30 cellular contexts compared by ENCODE assay signal in genomic region chr7:44465490-44465889, GRCh38. TPM values are rescaled to one million over a fixed set of nuclear protein-coding genes. Genes with fewer than 3 reads are reported as not detected.
DNase-seq lines count a peak whose midpoint lies in the region; ATAC-seq and TF ChIP-seq lines count a peak whose summit lies in the region.
"Had no signal": no experiment of that assay in that cellular context is flagged by ENCODE, and none has a peak within 500 bp of the region (broad histone marks: within the 10 kb centered on the region; RNA-seq: fewer than 3 reads in every experiment).

No MANE protein-coding gene starts in this region.

- TF ChIP-seq CTCF in cardiac muscle cell (IDR thresholded peaks at IDR 0.05; ENCODE audit: low read depth, low read length) = no peak
- TF ChIP-seq CTCF in WTC11 (IDR thresholded peaks at IDR 0.05) = no peak

- POLR2A ChIA-PET in WTC11 (lab: Charles Lee) = no interaction called here

- no peak overlapping the region for H3K4me3 Mint-ChIP-seq in WTC11
- H3K4me3 Mint-ChIP-seq: activated naive CD4-positive, alpha-beta T cell treated with anti-CD3 and anti-CD28 coated beads for 36 hours; central memory CD8-positive, alpha-beta T cell; H9 had no signal

- no peaks in the 10 kb centered on the region for H3K9me3 ChIP-seq in cardiac muscle cell (ENCODE audit: low read depth)
- H3K9me3 ChIP-seq: BLaER1 treated with 17β-estradiol and CSF1 and Interleukin-3, amounts not matched to agents 10 nM and 100 nM; Caco-2; gastrocnemius medialis; Peyer's patch; SJSA1; tibial nerve had no signal

- no peaks in the 10 kb centered on the region for H3K36me3 ChIP-seq in cardiac muscle cell
- H3K36me3 ChIP-seq: gastrocnemius medialis had no signal

- CTCF ChIA-PET in WTC11 (lab: Charles Lee) = no interaction called here

- H3K27ac Mint-ChIP-seq in WTC11 = peak overlapping the region; percentile 61
- H3K27ac Mint-ChIP-seq: activated naive CD4-positive, alpha-beta T cell treated with anti-CD3 and anti-CD28 coated beads for 36 hours; H9 had no signal

- ATAC-seq in WTC11 = no peak
- peak; percentile 74 for ATAC-seq in left ventricle myocardium superior
- no peak for ATAC-seq in HG03432 (IDR thresholded peaks at IDR 0.05; ENCODE audit: unreplicated experiment)
- ATAC-seq: gastrocnemius medialis; K562; left lobe of liver; naive thymus-derived CD4-positive, alpha-beta T cell had no signal

- no peaks in the 10 kb centered on the region for H3K27me3 Mint-ChIP-seq in WTC11 (ENCODE audit: low read depth)
- H3K27me3 Mint-ChIP-seq: central memory CD8-positive, alpha-beta T cell; naive thymus-derived CD4-positive, alpha-beta T cell had no signal

- H3K27ac ChIP-seq in cardiac muscle cell = peak overlapping the region; percentile 72
- H3K27ac ChIP-seq: BLaER1 treated with 17β-estradiol and CSF1 and Interleukin-3, amounts not matched to agents 10 nM and 100 nM; gastrocnemius medialis; Peyer's patch; SJSA1; tibial nerve had no signal

- intact Hi-C loops in cardiac septum (cut with DNase I) (no loop called here), left ventricle myocardium superior (cut with micrococcal nuclease) (no loop called here)

- DNase-seq in cardiac muscle cell (ENCODE audit: low read depth in 1 of 2, low spot score in 1 of 2) (no peak), cardiac septum (ENCODE audit: low spot score) (no peak), WTC11 (ENCODE audit: low spot score) (no peak), left ventricle myocardium superior (no peak), DMS153 (lab: John Stamatoyannopoulos, UW) (no peak), HT-29 (ENCODE audit: low spot score) (no peak)
- DNase-seq: activated CD4-positive, alpha-beta T cell treated with anti-CD3 and anti-CD28 coated beads for 1 hour; activated naive CD4-positive, alpha-beta T cell treated with anti-CD3 and anti-CD28 coated beads for 36 hours; activated T-cell treated with anti-CD3 and anti-CD28 coated beads, Interleukin-2, amount 50 U/mL, for 1 hour; Caco-2; DMS79; gastrocnemius medialis; GF-D8; H9; hippocampal formation; midbrain; MM.1S; naive thymus-derived CD4-positive, alpha-beta T cell; NCI-H2029; NCI-H526; NK-92 treated with Interleukin-12 subunit alpha and Interleukin-12 subunit beta, amount 100 ng/mL, for 24 hours; Peyer's patch; stimulated activated CD4-positive, alpha-beta T cell treated with anti-CD3 and anti-CD28 coated beads, Interleukin-2, amount 100 ng/mL, for 24 hours had no signal

- H3K27me3 ChIP-seq in cardiac muscle cell = no peaks in the 10 kb centered on the region
- H3K27me3 ChIP-seq: BLaER1 treated with 17β-estradiol and CSF1 and Interleukin-3, amounts not matched to agents 10 nM and 100 nM; gastrocnemius medialis; Peyer's patch; SJSA1; tibial nerve had no signal

- peaks cover 44% of the 10 kb centered on the region for H3K4me1 ChIP-seq in cardiac muscle cell (ENCODE audit: low read depth)
- H3K4me1 ChIP-seq: Caco-2 had no signal

- H3K9me3 Mint-ChIP-seq in WTC11 = no peaks in the 10 kb centered on the region
- H3K9me3 Mint-ChIP-seq: activated naive CD4-positive, alpha-beta T cell treated with anti-CD3 and anti-CD28 coated beads for 36 hours; central memory CD8-positive, alpha-beta T cell; H9 had no signal

- H3K4me1 Mint-ChIP-seq in WTC11 = peaks cover 4% of the 10 kb centered on the region; the same call in 1 of the 2 replicates

- H3K36me3 Mint-ChIP-seq in WTC11 = peaks cover 19% of the 10 kb centered on the region

- H3K4me3 ChIP-seq in cardiac muscle cell = no peak overlapping the region
- H3K4me3 ChIP-seq: BLaER1 treated with 17β-estradiol and CSF1 and Interleukin-3, amounts not matched to agents 10 nM and 100 nM; gastrocnemius medialis; K562; Peyer's patch; SJSA1; tibial nerve had no signal

TF ChIP-seq in WTC11, 78 proteins besides CTCF, POLR2A, EP300 and RAD21 (continues in another document):
- TF ChIP-seq NR2C2 (CRISPR knock-in tag; IDR thresholded peaks at IDR 0.05) (no peak), KAT7 (CRISPR knock-in tag; IDR thresholded peaks at IDR 0.05; ENCODE audit: borderline replicate concordance) (no peak), GRHL2 (CRISPR knock-in tag; IDR thresholded peaks at IDR 0.05; ENCODE audit: insufficient replicate concordance, severe bottlenecking) (no peak), ZNF423 (CRISPR knock-in tag; IDR thresholded peaks at IDR 0.05) (no peak), ERG (CRISPR knock-in tag; IDR thresholded peaks at IDR 0.05) (no peak), AR (CRISPR knock-in tag; IDR thresholded peaks at IDR 0.05) (no peak), ZNF121 (CRISPR knock-in tag; IDR thresholded peaks at IDR 0.05) (no peak), RELA (CRISPR knock-in tag; IDR thresholded peaks at IDR 0.05; ENCODE audit: borderline replicate concordance) (no peak), USF2 (CRISPR knock-in tag; IDR thresholded peaks at IDR 0.05) (no peak), FOXJ3 (CRISPR knock-in tag; IDR thresholded peaks at IDR 0.05; ENCODE audit: borderline replicate concordance) (no peak), SOX15 (CRISPR knock-in tag; IDR thresholded peaks at IDR 0.05) (no peak), FOXK1 (CRISPR knock-in tag; IDR thresholded peaks at IDR 0.05) (no peak), NR1H2 (CRISPR knock-in tag; IDR thresholded peaks at IDR 0.05) (no peak)
- TF ChIP-seq, protein P1, sequence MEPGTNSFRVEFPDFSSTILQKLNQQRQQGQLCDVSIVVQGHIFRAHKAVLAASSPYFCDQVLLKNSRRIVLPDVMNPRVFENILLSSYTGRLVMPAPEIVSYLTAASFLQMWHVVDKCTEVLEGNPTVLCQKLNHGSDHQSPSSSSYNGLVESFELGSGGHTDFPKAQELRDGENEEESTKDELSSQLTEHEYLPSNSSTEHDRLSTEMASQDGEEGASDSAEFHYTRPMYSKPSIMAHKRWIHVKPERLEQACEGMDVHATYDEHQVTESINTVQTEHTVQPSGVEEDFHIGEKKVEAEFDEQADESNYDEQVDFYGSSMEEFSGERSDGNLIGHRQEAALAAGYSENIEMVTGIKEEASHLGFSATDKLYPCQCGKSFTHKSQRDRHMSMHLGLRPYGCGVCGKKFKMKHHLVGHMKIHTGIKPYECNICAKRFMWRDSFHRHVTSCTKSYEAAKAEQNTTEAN (CRISPR knock-in tag; IDR thresholded peaks at IDR 0.05) = no peak
- TF ChIP-seq, protein P2, sequence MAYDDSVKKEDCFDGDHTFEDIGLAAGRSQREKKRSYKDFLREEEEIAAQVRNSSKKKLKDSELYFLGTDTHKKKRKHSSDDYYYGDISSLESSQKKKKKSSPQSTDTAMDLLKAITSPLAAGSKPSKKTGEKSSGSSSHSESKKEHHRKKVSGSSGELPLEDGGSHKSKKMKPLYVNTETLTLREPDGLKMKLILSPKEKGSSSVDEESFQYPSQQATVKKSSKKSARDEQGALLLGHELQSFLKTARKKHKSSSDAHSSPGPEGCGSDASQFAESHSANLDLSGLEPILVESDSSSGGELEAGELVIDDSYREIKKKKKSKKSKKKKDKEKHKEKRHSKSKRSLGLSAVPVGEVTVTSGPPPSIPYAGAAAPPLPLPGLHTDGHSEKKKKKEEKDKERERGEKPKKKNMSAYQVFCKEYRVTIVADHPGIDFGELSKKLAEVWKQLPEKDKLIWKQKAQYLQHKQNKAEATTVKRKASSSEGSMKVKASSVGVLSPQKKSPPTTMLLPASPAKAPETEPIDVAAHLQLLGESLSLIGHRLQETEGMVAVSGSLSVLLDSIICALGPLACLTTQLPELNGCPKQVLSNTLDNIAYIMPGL (CRISPR knock-in tag; IDR thresholded peaks at IDR 0.05) = no peak

RNA-seq across cellular contexts. Expression of gene NUDCD3, which starts 25.0 kb away (rescaled TPM):
- total RNA-seq in cardiac muscle cell = 42.6 and 44.8 TPM in 2 replicates
- polyA plus RNA-seq in cardiac muscle cell = 98.7 and 122 TPM in 2 replicates
- total RNA-seq in cardiac septum = 90.3 TPM
- 71.8 to 83.9 TPM (median 82.7 TPM) in 3 replicates for total RNA-seq in WTC11 (2021)
- 104 TPM for total RNA-seq in left ventricle myocardium superior
- 47.7 and 53.4 TPM in 2 replicates for total RNA-seq in HT-29 (2014; rRNA removed; shearing (Covaris generic))
